Comparison of ENCODE assay signal across 9 cellular contexts in the genomic region with DNA sequence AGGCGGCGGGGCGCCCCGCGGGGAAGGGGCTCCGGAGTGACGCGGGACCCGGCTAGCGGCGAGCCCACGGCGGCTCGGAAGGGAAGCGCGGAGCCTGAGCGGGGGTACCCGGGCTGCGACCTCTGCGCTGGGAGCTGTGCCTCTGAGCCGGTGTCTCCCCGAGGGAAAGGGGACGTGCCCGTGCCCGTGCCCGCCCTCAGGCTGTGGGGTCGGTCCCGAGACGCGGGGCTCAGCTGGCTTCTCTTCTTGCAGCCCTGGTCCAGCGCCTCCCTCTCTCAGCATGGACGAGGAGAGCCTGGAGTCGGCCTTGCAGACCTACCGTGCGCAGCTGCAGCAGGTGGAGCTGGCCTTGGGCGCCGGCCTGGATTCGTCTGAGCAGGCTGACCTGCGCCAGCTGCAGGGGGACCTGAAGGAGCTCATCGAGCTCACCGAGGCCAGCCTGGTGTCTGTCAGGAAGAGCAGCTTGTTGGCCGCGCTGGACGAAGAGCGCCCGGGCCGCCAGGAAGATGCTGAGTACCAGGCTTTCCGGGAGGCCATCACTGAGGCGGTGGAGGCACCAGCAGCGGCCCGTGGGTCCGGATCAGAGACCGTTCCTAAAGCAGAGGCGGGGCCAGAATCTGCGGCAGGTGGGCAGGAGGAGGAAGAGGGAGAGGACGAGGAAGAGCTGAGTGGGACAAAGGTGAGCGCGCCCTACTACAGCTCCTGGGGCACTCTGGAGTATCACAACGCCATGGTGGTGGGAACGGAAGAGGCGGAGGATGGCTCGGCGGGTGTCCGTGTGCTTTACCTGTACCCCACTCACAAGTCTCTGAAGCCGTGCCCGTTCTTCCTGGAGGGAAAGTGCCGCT. TPM values are rescaled to one million over a fixed set of nuclear protein-coding genes. Genes with fewer than 3 reads are reported as not detected.
DNase-seq lines count a peak whose midpoint lies in the region; ATAC-seq and TF ChIP-seq lines count a peak whose summit lies in the region.
"Had no signal": no experiment of that assay in that cellular context is flagged by ENCODE, and none has a peak within 500 bp of the region (broad histone marks: within the 10 kb centered on the region; RNA-seq: fewer than 3 reads in every experiment).

No MANE protein-coding gene starts in this region.

- no peak for DNase-seq in activated T-cell treated with anti-CD3 and anti-CD28 coated beads, Interleukin-2, amount 50 U/mL, for 24 hours
- no peak for DNase-seq in activated T-cell treated with anti-CD3 and anti-CD28 coated beads, Interleukin-2, amount 50 U/mL, for 1 hour
- peak in 6 of 7 donors; percentile 20 to 60 (median 40) for DNase-seq in adrenal gland
- DNase-seq in smooth muscle cell (lab: John Stamatoyannopoulos, UW; ENCODE audit: unreplicated experiment), result no peak
- DNase-seq in MV-4-11 (lab: John Stamatoyannopoulos, UW), result no peak
- no peak for DNase-seq in superior temporal gyrus (ENCODE audit: extremely low spot score)

- peaks cover 73% of the 10 kb centered on the region for H3K79me2 ChIP-seq in smooth muscle cell (ENCODE audit: low read depth)

- H3F3A ChIP-seq in smooth muscle cell (ENCODE audit: low read depth), result no peaks in the 10 kb centered on the region

- WGBS in adrenal gland, 4 donors, result 22 to 49% (median 35%) methylated on average over 23 to 67 of the region's 67 CpGs
- 33% methylated on average over 58 of the region's 67 CpGs for WGBS in smooth muscle cell (ENCODE audit: low lambda C conversion rate)

- peak overlapping the region; percentile 95 for H3K4me3 Mint-ChIP-seq in activated T-cell treated with anti-CD3 and anti-CD28 coated beads, Interleukin-2, amount 50 U/mL, for 24 hours

- H3K9me3 Mint-ChIP-seq in activated T-cell treated with anti-CD3 and anti-CD28 coated beads, Interleukin-2, amount 50 U/mL, for 24 hours, result no peaks in the 10 kb centered on the region

- TF ChIP-seq POLR2A in adrenal gland (IDR thresholded peaks at IDR 0.05), result no peak

- H3K9ac ChIP-seq in iPS-18a (ENCODE audit: low read length) (peak overlapping the region; percentile 28), smooth muscle cell (ENCODE audit: low read depth) (peak overlapping the region; percentile 79)

- peaks cover 19 to 22% of the 10 kb centered on the region in 2 donors for H3K4me1 ChIP-seq in adrenal gland (replicated peaks in 1 of 2)
- H3K4me1 ChIP-seq in iPS-18a (ENCODE audit: control insufficient read depth, low read depth, low read length), result peaks cover 3% of the 10 kb centered on the region
- H3K4me1 ChIP-seq in smooth muscle cell (ENCODE audit: low read depth), result peaks cover 14% of the 10 kb centered on the region

- H3K4me3 ChIP-seq in adrenal gland (peak overlapping the region in 3 of 4 donors; percentile 79 to 95 (median 88)), iPS-18a (ENCODE audit: low read length) (peak overlapping the region; percentile 81), smooth muscle cell (peak overlapping the region; percentile 89)

- intact Hi-C loops in adrenal gland (cut with DNase I), result loop anchor here in 1 of 2 donors (10.0 kb wide), 1 partner anchor 146 kb away; no protein-coding TSS in a partner anchor

- no peak overlapping the region for H2AFZ ChIP-seq in smooth muscle cell (ENCODE audit: low read depth)

- TF ChIP-seq CTCF in adrenal gland (IDR thresholded peaks at IDR 0.05) (no peak), smooth muscle cell (IDR thresholded peaks at IDR 0.05; ENCODE audit: borderline replicate concordance, insufficient read depth, poor library complexity, severe bottlenecking) (no peak)

- H3K9me3 ChIP-seq in adrenal gland (replicated peaks in 1 of 3) (no peaks in the 10 kb centered on the region), iPS-18a (ENCODE audit: control insufficient read depth, low read depth, low read length) (no peaks in the 10 kb centered on the region), smooth muscle cell (replicated peaks; ENCODE audit: low read depth) (peaks cover 9% of the 10 kb centered on the region)

- peaks cover 86% of the 10 kb centered on the region for H3K36me3 Mint-ChIP-seq in activated T-cell treated with anti-CD3 and anti-CD28 coated beads, Interleukin-2, amount 50 U/mL, for 24 hours (ENCODE audit: low read depth)

- H3K27me3 Mint-ChIP-seq in activated T-cell treated with anti-CD3 and anti-CD28 coated beads, Interleukin-2, amount 50 U/mL, for 24 hours, result no peaks in the 10 kb centered on the region

- ATAC-seq in HG03439 (IDR thresholded peaks at IDR 0.05; ENCODE audit: unreplicated experiment), result peak; percentile 12

- H3K27ac Mint-ChIP-seq in activated T-cell treated with anti-CD3 and anti-CD28 coated beads, Interleukin-2, amount 50 U/mL, for 24 hours, result peak overlapping the region; percentile 91

- peak overlapping the region in 4 of 5 donors; percentile 80 to 93 (median 90) for H3K27ac ChIP-seq in adrenal gland
- no peak overlapping the region for H3K27ac ChIP-seq in iPS-18a (ENCODE audit: low read length)
- peak overlapping the region; percentile 19 for H3K27ac ChIP-seq in smooth muscle cell (ENCODE audit: low read depth)

- peaks cover 54% of the 10 kb centered on the region for H3K4me1 Mint-ChIP-seq in activated T-cell treated with anti-CD3 and anti-CD28 coated beads, Interleukin-2, amount 50 U/mL, for 24 hours (ENCODE audit: low read depth)

- H3K36me3 ChIP-seq in adrenal gland (replicated peaks in 1 of 2), result peaks cover 0 to 61% of the 10 kb centered on the region in 2 donors
- peaks cover 47% of the 10 kb centered on the region for H3K36me3 ChIP-seq in iPS-18a (ENCODE audit: control insufficient read depth, low read depth, low read length)
- peaks cover 13% of the 10 kb centered on the region for H3K36me3 ChIP-seq in smooth muscle cell (ENCODE audit: low read depth)

- peaks cover 11% of the 10 kb centered on the region for H4K20me1 ChIP-seq in smooth muscle cell (ENCODE audit: low read depth)

- peak overlapping the region; percentile 99 for H3K4me2 ChIP-seq in smooth muscle cell

- H3K27me3 ChIP-seq in adrenal gland (no peaks in the 10 kb centered on the region), iPS-18a (ENCODE audit: control insufficient read depth, insufficient read depth, low read length) (no peaks in the 10 kb centered on the region), smooth muscle cell (ENCODE audit: low read depth) (no peaks in the 10 kb centered on the region)

RNA-seq across cellular contexts. Expression of a gene that starts 0.7 kb away (rescaled TPM):
- total RNA-seq in adrenal gland, result 10 to 100 TPM; 25.8 to 56.2 (median 35.3) TPM
- polyA plus RNA-seq in adrenal gland, result 100 to 1,000 TPM in 1 of 3 donors, 10 to 100 TPM in 1, 1 to 10 TPM in 1; 4.4 to 120 (median 61.7) TPM
- total RNA-seq in smooth muscle cell, result 8.3 and 13.8 TPM in 2 replicates
- 32.3 and 36.2 TPM in 2 replicates for polyA plus RNA-seq in smooth muscle cell

RNA-seq across cellular contexts. Expression of a gene that starts 0.7 kb away (rescaled TPM):
- total RNA-seq in adrenal gland (10 to 100 TPM; 31.7 to 63.8 (median 42.2) TPM), smooth muscle cell (11.8 and 27.4 TPM in 2 replicates)
- polyA plus RNA-seq in adrenal gland (10 to 100 TPM; 18.8 to 75.9 (median 52.2) TPM), smooth muscle cell (42.3 and 51.9 TPM in 2 replicates)

RNA-seq across cellular contexts. Expression of a gene that starts 12.1 kb away (rescaled TPM):
- 1 to 10 TPM in 5 of 8 donors, under 1 TPM in 1, not detected in 2; 0.78 to 6.7 (median 2.6) TPM for total RNA-seq in adrenal gland
- 10 to 100 TPM in 2 of 3 donors, not detected in 1; 36.1 to 43.3 TPM for polyA plus RNA-seq in adrenal gland
- total RNA-seq in smooth muscle cell, result 9.2 and 13.1 TPM in 2 replicates
- polyA plus RNA-seq in smooth muscle cell, result 13.1 and 17.1 TPM in 2 replicates
- total RNA-seq: frontal cortex had no signal

RNA-seq across cellular contexts. Expression of a gene that starts 27.9 kb away (rescaled TPM):
- 10 to 100 TPM in 4 of 8 donors, 1 to 10 TPM in 4; 1.6 to 32.2 (median 8.4) TPM for total RNA-seq in adrenal gland
- polyA plus RNA-seq in adrenal gland, result 100 to 1,000 TPM in 1 of 3 donors, 10 to 100 TPM in 1, under 1 TPM in 1; 0.22 to 103 (median 45.0) TPM
- total RNA-seq in smooth muscle cell, result 2.9 and 7.2 TPM in 2 replicates
- polyA plus RNA-seq in smooth muscle cell, result 6.0 and 6.9 TPM in 2 replicates

RNA-seq across cellular contexts. Expression of a gene that starts 31.1 kb away (rescaled TPM):
- total RNA-seq in adrenal gland (100 to 1,000 TPM in 1 of 8 donors, 10 to 100 TPM in 7; 28.4 to 122 (median 47.9) TPM), smooth muscle cell (24.4 and 43.7 TPM in 2 replicates)
- polyA plus RNA-seq in adrenal gland (100 to 1,000 TPM in 2 of 3 donors, 1 to 10 TPM in 1; 7.9 to 210 (median 150) TPM), smooth muscle cell (45.6 and 58.4 TPM in 2 replicates)

Comparison
In these comparisons a context has a peak if more than half of its experiments do, and no peak if none do; other contexts are left out.
1. DNase-seq: peak in adrenal gland (6 of 7); none in activated T-cell treated with anti-CD3 and anti-CD28 coated beads, Interleukin-2, amount 50 U/mL, for 24 hours (single experiment), activated T-cell treated with anti-CD3 and anti-CD28 coated beads, Interleukin-2, amount 50 U/mL, for 1 hour (single experiment), smooth muscle cell (single experiment), MV-4-11 (single experiment) and superior temporal gyrus (single experiment).
2. Peak in every context shown above with its lines, with median percentiles within 50 percentile points of each other: H3K4me3 ChIP-seq.